17 cellular contexts compared by ENCODE assay signal in the genomic region with DNA sequence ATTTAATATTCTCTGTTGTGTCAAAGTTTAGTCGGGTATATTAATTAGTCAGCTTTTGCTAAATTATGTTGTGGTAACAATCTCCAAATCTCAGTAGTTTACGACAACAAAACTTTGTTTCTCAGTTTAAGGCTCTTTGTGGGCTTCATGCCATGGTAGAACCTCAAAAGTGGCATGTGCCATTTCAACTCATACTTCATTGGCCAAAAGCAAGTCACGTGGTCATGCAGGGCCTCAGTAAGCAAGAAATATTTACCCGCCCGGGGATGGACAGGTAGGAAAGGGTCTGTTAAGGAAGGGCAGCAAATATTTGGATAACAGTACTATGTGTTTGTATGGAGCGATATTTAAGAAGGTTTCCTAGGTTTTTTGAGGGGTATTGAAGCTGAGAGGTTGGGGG. TPM values are rescaled to one million over a fixed set of nuclear protein-coding genes. Genes with fewer than 3 reads are reported as not detected.
A peak's percentile ranks its signal among the peaks of the same experiment; 100 is the strongest.
DNase-seq lines count a peak whose midpoint lies in the region; ATAC-seq, FAIRE-seq and TF ChIP-seq lines count a peak whose summit lies in the region.
"Had no signal": no experiment of that assay in that cellular context is flagged by ENCODE, and none has a peak within 500 bp of the region (broad histone marks: within the 10 kb centered on the region; RNA-seq: fewer than 3 reads in every experiment).

No MANE protein-coding gene starts in this region.

- H3K4me1 Mint-ChIP-seq in HFFc6 (ENCODE audit: low read depth) = peaks cover 55% of the 10 kb centered on the region
- H3K4me1 Mint-ChIP-seq: CD4-positive, alpha-beta memory T cell had no signal

- no peak overlapping the region for H2AFZ ChIP-seq in K562 (ENCODE audit: low read depth, low read length)

- H4K8ac ChIP-seq in mesendoderm (ENCODE audit: low read depth, low read length) = peak overlapping the region; percentile 56

- TF ChIP-seq CTCF in HFFc6 (IDR thresholded peaks at IDR 0.05) = no peak
- no peak for TF ChIP-seq CTCF in K562 (IDR thresholded peaks at IDR 0.05 in 2 of 3, conservative IDR thresholded peaks at IDR 0.05 in 1 of 3; ENCODE audit: insufficient read depth in 2 of 3, low read depth in 1 of 3, low read length in 3 of 3)
- TF ChIP-seq CTCF in colonic mucosa (IDR thresholded peaks at IDR 0.05) = no peak

- H3K9me3 Mint-ChIP-seq in HFFc6 = no peaks in the 10 kb centered on the region
- H3K9me3 Mint-ChIP-seq: CD4-positive, alpha-beta memory T cell had no signal

- DNase-seq in HFFc6 = no peak
- DNase-seq in K562 (ENCODE audit: extremely low read depth in 1 of 4, low spot score in 3 of 4) = no peak
- DNase-seq in mesendoderm = no peak
- no peak for DNase-seq in activated T-cell treated with anti-CD3 and anti-CD28 coated beads for 4 hours
- DNase-seq in NCI-H2196 (lab: John Stamatoyannopoulos, UW; ENCODE audit: unreplicated experiment) = no peak
- no peak for DNase-seq in DMS 273 treated with DMSO at 0.1 percent for 48 hours (lab: John Stamatoyannopoulos, UW)
- DNase-seq in colonic mucosa = no peak
- DNase-seq: BE2C; CD4-positive, alpha-beta memory T cell; DND-41; GDM1; KBM-7 had no signal

- no peak for ATAC-seq in K562
- ATAC-seq: A549, HCT116 had no signal

- H3K56ac ChIP-seq in mesendoderm (ENCODE audit: low read length) = no peak overlapping the region

- 0 out of 5 replicates have a peak, but pooled peaks cover 0 to 2% of the 10 kb centered on the region in 2 experiments for H3K27me3 ChIP-seq in K562 (ENCODE audit: control insufficient read depth in 2 of 2, insufficient read depth in 2 of 2, low read length in 2 of 2)
- no peaks in the 10 kb centered on the region for H3K27me3 ChIP-seq in mesendoderm (ENCODE audit: insufficient read depth, low read length, poor library complexity)
- no peaks in the 10 kb centered on the region for H3K27me3 ChIP-seq in colonic mucosa
- H3K27me3 ChIP-seq: BE2C had no signal

- no peak overlapping the region for H3K4me3 Mint-ChIP-seq in HFFc6
- H3K4me3 Mint-ChIP-seq: CD4-positive, alpha-beta memory T cell had no signal

- no peak overlapping the region for H2BK120ac ChIP-seq in mesendoderm (ENCODE audit: low read depth, low read length)

- H3K9me3 ChIP-seq in K562 (replicated peaks; ENCODE audit: control insufficient read depth, insufficient read depth, low read depth, low read length) (no peaks in the 10 kb centered on the region), colonic mucosa (no peaks in the 10 kb centered on the region)
- H3K9me3 ChIP-seq: A549, BE2C had no signal

- H4K20me1 ChIP-seq in K562 (replicated peaks; ENCODE audit: control insufficient read depth, insufficient read depth, low read length) = no peaks in the 10 kb centered on the region

- H3K27me3 Mint-ChIP-seq in HFFc6 (ENCODE audit: insufficient read depth) = no peaks in the 10 kb centered on the region

- H3K18ac ChIP-seq in mesendoderm (ENCODE audit: low read length) = no peak overlapping the region

- POLR2A ChIA-PET in K562 (lab: Yijun Ruan, JAX) = interaction anchor here (1.2 kb wide), 1 partner anchor 17 kb away, joined by 3 read pairs; no protein-coding TSS in a partner anchor

- intact Hi-C loops in K562 (cut with micrococcal nuclease) = no loop called here
- intact Hi-C loops in colonic mucosa (cut with DNase I) = no loop called here

- TF ChIP-seq RAD21 in K562 (CRISPR knock-in tag; conservative IDR thresholded peaks at IDR 0.05 in 1 of 2, IDR thresholded peaks at IDR 0.05 in 1 of 2) = no peak

- CTCF ChIA-PET in K562 (lab: Yijun Ruan, JAX; ENCODE audit: low intra/inter-chr PET ratio) = no interaction called here

- H3K23ac ChIP-seq in mesendoderm (ENCODE audit: low read length) = no peak overlapping the region

- peak overlapping the region; percentile 28; the same call in 1 of the 2 replicates for H3K27ac Mint-ChIP-seq in HFFc6
- H3K27ac Mint-ChIP-seq: CD4-positive, alpha-beta memory T cell had no signal

- no peak overlapping the region for H2AK5ac ChIP-seq in mesendoderm (ENCODE audit: low read length)

- H3K4me1 ChIP-seq in K562 (replicated peaks in 1 of 2; ENCODE audit: control insufficient read depth in 2 of 2, insufficient read depth in 2 of 2, low read length in 2 of 2) (peaks cover 0 to 17% of the 10 kb centered on the region in 2 experiments; a peak in 3 of 5 replicates), mesendoderm (ENCODE audit: control insufficient read depth, low read depth, low read length) (peaks cover 7% of the 10 kb centered on the region), colonic mucosa (no peaks in the 10 kb centered on the region)

- H3K79me2 ChIP-seq in K562 (ENCODE audit: control insufficient read depth, insufficient read depth, low read length) (no peaks in the 10 kb centered on the region), mesendoderm (ENCODE audit: control insufficient read depth, insufficient read depth, low read length) (peaks cover 28% of the 10 kb centered on the region)

- no peaks in the 10 kb centered on the region for H3K9me1 ChIP-seq in K562 (ENCODE audit: control insufficient read depth, insufficient read depth, low read length)

- no peak overlapping the region for H3K27ac ChIP-seq in K562 (ENCODE audit: extremely low read depth, low read depth, low read length)
- no peak overlapping the region for H3K27ac ChIP-seq in mesendoderm (ENCODE audit: low read depth, low read length)
- no peak overlapping the region for H3K27ac ChIP-seq in colonic mucosa
- H3K27ac ChIP-seq: A549, C4-2B had no signal

- WGBS in K562 (ENCODE audit: insufficient coverage, low coverage, missing lambda C conversion rate) = 20% methylated on average over 6 of the region's 6 CpGs
- WGBS in mesendoderm (ENCODE audit: extremely low coverage, insufficient coverage, low lambda C conversion rate) = 100% methylated on average over 1 of the region's 6 CpGs

- H3K36me3 ChIP-seq in K562 (ENCODE audit: control insufficient read depth, insufficient read depth, low read length) (no peaks in the 10 kb centered on the region), mesendoderm (ENCODE audit: control insufficient read depth, insufficient read depth, low read length) (no peaks in the 10 kb centered on the region), colonic mucosa (no peaks in the 10 kb centered on the region)
- H3K36me3 ChIP-seq: BE2C had no signal

- H3K4me2 ChIP-seq in K562 (ENCODE audit: insufficient read depth, low read length) (no peak overlapping the region), mesendoderm (ENCODE audit: low read length) (no peak overlapping the region)
- H3K4me2 ChIP-seq: A549 had no signal

- H4K5ac ChIP-seq in mesendoderm (ENCODE audit: low read length) = no peak overlapping the region

- no peak overlapping the region for H2BK15ac ChIP-seq in mesendoderm (replicated peaks; ENCODE audit: low read depth)

- H3K4me3 ChIP-seq in K562 (no peak overlapping the region), mesendoderm (ENCODE audit: low read length) (no peak overlapping the region), colonic mucosa (no peak overlapping the region)
- H3K4me3 ChIP-seq: A549 had no signal

- no peak for TF ChIP-seq POLR2A in K562 (conservative IDR thresholded peaks at IDR 0.05)

- peaks cover 7% of the 10 kb centered on the region for H3K79me1 ChIP-seq in mesendoderm (ENCODE audit: low read length)

- H3K9ac ChIP-seq in K562 (ENCODE audit: insufficient read depth in 1 of 2, low read depth in 2 of 2, low read length in 2 of 2) = no peak overlapping the region
- H3K9ac ChIP-seq in mesendoderm (ENCODE audit: low read length) = no peak overlapping the region
- H3K9ac ChIP-seq in colonic mucosa (ENCODE audit: low read depth in 2 of 2, low read length in 2 of 2) = no peak overlapping the region

- in situ Hi-C loops in K562 (cut with MboI) = no loop called here

- no peak for TF ChIP-seq EP300 in K562 (IDR thresholded peaks at IDR 0.05; ENCODE audit: low read length)

- peaks cover 4% of the 10 kb centered on the region; the same call in 1 of the 2 replicates for H3K36me3 Mint-ChIP-seq in HFFc6 (ENCODE audit: low read depth)
- H3K36me3 Mint-ChIP-seq: CD4-positive, alpha-beta memory T cell had no signal

- H3K4ac ChIP-seq in mesendoderm (ENCODE audit: low read depth, low read length) = no peak overlapping the region

- FAIRE-seq in K562 (lab: Jason Lieb, UNC) = no peak
- FAIRE-seq: A549, D721Med, GM12892 had no signal

- H2BK5ac ChIP-seq in mesendoderm (ENCODE audit: low read length) = no peak overlapping the region

- BruUV-seq in K562 (replicated peaks; lab: Mats Ljungman, UMichigan) = no TSS peak

RNA-seq across cellular contexts. Expression of gene ITSN1, which starts 38.6 kb away (rescaled TPM):
- 10 to 100 TPM; 47.7 to 54.8 (median 54.0) TPM for total RNA-seq in HFFc6 (2021; fragmentation: NEBNext Ultra II Directional; extraction: Animal tissue kit (Norgen Biotek cat#: 25700))
- total RNA-seq in K562 (2011; cell fraction: chromatin; rRNA removed; ENCODE audit: low replicate concordance) = 12.1 and 17.2 TPM in 2 replicates
- total RNA-seq in K562 (2011; cell fraction: nucleolus; rRNA removed) = 4.3 and 8.3 TPM in 2 replicates
- total RNA-seq in K562 (2011; cell fraction: nucleoplasm; rRNA removed) = 9.7 and 14.1 TPM in 2 replicates
- total RNA-seq in K562 (2014; rRNA removed) (3.9 and 7.5 TPM in 2 replicates), K562 (2014; rRNA removed; fragmentation: Illumina TruSeq; extraction: Trizol) (4.3 and 6.3 TPM in 2 replicates), K562 (2015; rRNA removed; fragmentation: Illumina TruSeq; extraction: Trizol) (8.0 and 9.8 TPM in 2 replicates), K562 (2021) (7.0 and 8.7 TPM in 2 replicates), colonic mucosa (10 to 100 TPM; 22.4 to 28.3 TPM)
- polyA plus RNA-seq in K562 (2011; rRNA removed) (12.6 TPM in 2 replicates), K562 (2014; fragmentation: Illumina TruSeq; extraction: Trizol) (9.4 and 10.7 TPM in 2 replicates), K562 (2014; fragmentation: Nextera tagmentation; extraction: Ambion mirVana) (1 to 10 TPM; 1.1 to 2.1 TPM), K562 (2014; rRNA removed) (4.8 and 9.5 TPM in 2 replicates)
- polyA plus RNA-seq in K562 (2011; cell fraction: cytosol; rRNA removed) = 8.5 and 10.6 TPM in 2 replicates
- 23.1 and 27.6 TPM in 2 replicates for polyA plus RNA-seq in K562 (2011; cell fraction: nucleus; rRNA removed)
- polyA plus RNA-seq in K562 (2012) = 3.9 and 6.9 TPM in 2 replicates
- polyA minus RNA-seq in K562 (2011; rRNA and poly(A)+ RNA removed) = 15.5 and 18.0 TPM in 2 replicates
- 7.8 and 8.7 TPM in 2 replicates for polyA minus RNA-seq in K562 (2011; cell fraction: cytosol; rRNA and poly(A)+ RNA removed)
- polyA minus RNA-seq in K562 (2011; cell fraction: nucleus; rRNA and poly(A)+ RNA removed) = 8.6 and 14.7 TPM in 2 replicates
- polyA plus RNA-seq in mesendoderm (2013, experiment 1 of 2) = 44.4 TPM
- polyA plus RNA-seq in mesendoderm (2013, experiment 2 of 2) = 47.3 TPM

RNA-seq across cellular contexts. Expression of gene CRYZL1, which starts 39.3 kb away (rescaled TPM):
- 10 to 100 TPM; 28.0 to 32.8 (median 30.2) TPM for total RNA-seq in HFFc6 (2021; fragmentation: NEBNext Ultra II Directional; extraction: Animal tissue kit (Norgen Biotek cat#: 25700))
- 70.4 and 160 TPM in 2 replicates for total RNA-seq in K562 (2011; cell fraction: chromatin; rRNA removed; ENCODE audit: low replicate concordance)
- 39.9 and 42.9 TPM in 2 replicates for total RNA-seq in K562 (2011; cell fraction: nucleolus; rRNA removed)
- total RNA-seq in K562 (2011; cell fraction: nucleoplasm; rRNA removed) = 64.7 and 86.4 TPM in 2 replicates
- total RNA-seq in K562 (2014; rRNA removed) (16.5 and 25.2 TPM in 2 replicates), K562 (2014; rRNA removed; fragmentation: Illumina TruSeq; extraction: Trizol) (19.9 and 24.0 TPM in 2 replicates), K562 (2015; rRNA removed; fragmentation: Illumina TruSeq; extraction: Trizol) (20.8 and 22.4 TPM in 2 replicates), K562 (2021) (25.6 and 31.9 TPM in 2 replicates), colonic mucosa (10 to 100 TPM; 31.5 to 36.0 TPM)
- polyA plus RNA-seq in K562 (2011; rRNA removed) (97.9 and 98.2 TPM in 2 replicates), K562 (2014; fragmentation: Illumina TruSeq; extraction: Trizol) (32.5 and 39.2 TPM in 2 replicates), K562 (2014; fragmentation: Nextera tagmentation; extraction: Ambion mirVana) (10 to 100 TPM; 79.5 to 80.8 TPM), K562 (2014; rRNA removed) (47.9 and 52.3 TPM in 2 replicates)
- 13.0 and 30.9 TPM in 2 replicates for polyA plus RNA-seq in K562 (2011; cell fraction: cytosol; rRNA removed)
- polyA plus RNA-seq in K562 (2011; cell fraction: nucleus; rRNA removed) = 78.7 and 127 TPM in 2 replicates
- polyA plus RNA-seq in K562 (2012) = 34.8 and 44.0 TPM in 2 replicates
- polyA minus RNA-seq in K562 (2011; rRNA and poly(A)+ RNA removed) = 139 and 147 TPM in 2 replicates
- polyA minus RNA-seq in K562 (2011; cell fraction: cytosol; rRNA and poly(A)+ RNA removed) = 18.0 and 22.2 TPM in 2 replicates
- polyA minus RNA-seq in K562 (2011; cell fraction: nucleus; rRNA and poly(A)+ RNA removed) = 37.7 and 82.6 TPM in 2 replicates
- 10.0 TPM for polyA plus RNA-seq in mesendoderm (2013, experiment 1 of 2)
- 9.7 TPM for polyA plus RNA-seq in mesendoderm (2013, experiment 2 of 2)
